10 cellular contexts compared by ENCODE assay signal in the genomic region with DNA sequence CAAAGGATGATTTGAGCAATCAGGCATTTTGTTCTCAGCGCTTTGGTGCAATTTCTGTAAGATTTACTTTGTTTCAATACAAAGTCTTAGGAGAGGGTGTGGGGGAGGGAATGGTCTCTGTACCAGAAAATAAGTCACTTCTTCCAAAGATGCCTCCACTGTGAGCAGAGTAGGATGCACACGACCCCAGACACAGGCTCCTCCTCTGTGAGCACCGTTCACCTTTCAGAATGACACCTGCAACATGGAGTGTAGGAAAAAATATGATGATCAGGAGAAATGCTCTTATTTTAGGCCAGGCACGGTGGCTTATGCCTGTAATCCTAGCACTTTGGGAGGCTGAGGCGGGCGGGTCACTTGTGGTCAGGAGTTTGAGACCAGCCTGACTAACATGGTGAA. TPM values are rescaled to one million over a fixed set of nuclear protein-coding genes. Genes with fewer than 3 reads are reported as not detected.
DNase-seq lines count a peak whose midpoint lies in the region; ATAC-seq, FAIRE-seq and TF ChIP-seq lines count a peak whose summit lies in the region.
"Not testable (repeated sequence)": the region's sequence is repeated elsewhere in the genome, so short reads cannot be mapped to it uniquely, and the experiment has no call there.
"Had no signal": no experiment of that assay in that cellular context is flagged by ENCODE, and none has a peak within 500 bp of the region (broad histone marks: within the 10 kb centered on the region; RNA-seq: fewer than 3 reads in every experiment).

No MANE protein-coding gene starts in this region.

- H3K27ac Mint-ChIP-seq in activated CD8-positive, alpha-beta T cell treated with anti-CD3 and anti-CD28 coated beads for 36 hours = peak overlapping the region; percentile 97

- not testable (repeated sequence) for H3K9me3 ChIP-seq in NT2/D1 (ENCODE audit: insufficient read depth, low read length); mucosa of descending colon; gastrocnemius medialis

- peak overlapping the region; percentile 99 for H3K4me3 Mint-ChIP-seq in activated CD8-positive, alpha-beta T cell treated with anti-CD3 and anti-CD28 coated beads for 36 hours

- peaks cover 27% of the 10 kb centered on the region for H3K4me1 Mint-ChIP-seq in activated CD8-positive, alpha-beta T cell treated with anti-CD3 and anti-CD28 coated beads for 36 hours (ENCODE audit: low read depth)

- H3K27ac ChIP-seq in gastrocnemius medialis (peak overlapping the region in 2 of 4 donors; percentile 48 to 61), urinary bladder (ENCODE audit: low read depth) (peak overlapping the region; percentile 75)

- peak overlapping the region; percentile 91 for H3K4me3 ChIP-seq in GM08714 (ENCODE audit: low read length)
- H3K4me3 ChIP-seq in NT2/D1 (ENCODE audit: insufficient read length, low read depth) = peak overlapping the region; percentile 39
- peak overlapping the region; percentile 76 for H3K4me3 ChIP-seq in bronchial epithelial cell (ENCODE audit: low read depth, low read length)
- not testable (repeated sequence) for H3K4me3 ChIP-seq in mucosa of descending colon
- H3K4me3 ChIP-seq in gastrocnemius medialis = peak overlapping the region in 3 of 4 donors; percentile 27 to 49 (median 35)
- H3K4me3 ChIP-seq in urinary bladder (ENCODE audit: low read depth, low read length) = peak overlapping the region; percentile 51

- peak overlapping the region; percentile 51 for H3K9ac ChIP-seq in NT2/D1 (ENCODE audit: insufficient read length, low read depth)

- not testable (repeated sequence) for H3K36me3 ChIP-seq in NT2/D1 (ENCODE audit: insufficient read depth, insufficient read length, low read length); bronchial epithelial cell (ENCODE audit: control insufficient read depth, insufficient read depth, low read length); mucosa of descending colon (ENCODE audit: low read depth); gastrocnemius medialis; urinary bladder (ENCODE audit: insufficient read depth)

- not testable (repeated sequence) for TF ChIP-seq POLR2A in gastrocnemius medialis (IDR thresholded peaks at IDR 0.05)

- POLR2A ChIA-PET in activated CD8-positive, alpha-beta T cell treated with anti-CD3 and anti-CD28 coated beads for 36 hours (lab: Charles Lee) = interaction anchor here (0.7 to 1.4 kb wide), 3 partner anchors 10 to 305 kb away, joined by 3 read pairs; no protein-coding TSS in a partner anchor

- in situ Hi-C loops in gastrocnemius medialis (cut with MboI; ENCODE audit: low sequenced_read_pairs in 4 of 4) = loop anchor here in 1 of 4 donors (5.0 kb wide), 1 partner anchor 108 kb away; no protein-coding TSS in a partner anchor

- H3K27me3 Mint-ChIP-seq in activated CD8-positive, alpha-beta T cell treated with anti-CD3 and anti-CD28 coated beads for 36 hours = not testable (repeated sequence)

- not testable (repeated sequence) for FAIRE-seq in bronchial epithelial cell (lab: Jason Lieb, UNC)

- peaks cover 11% of the 10 kb centered on the region for H3K4me1 ChIP-seq in NT2/D1 (ENCODE audit: insufficient read depth, insufficient read length)
- H3K4me1 ChIP-seq in mucosa of descending colon (ENCODE audit: low read depth); gastrocnemius medialis; urinary bladder (ENCODE audit: insufficient read depth): not testable (repeated sequence)

- not testable (repeated sequence) for TF ChIP-seq CTCF in activated CD8-positive, alpha-beta T cell treated with anti-CD3 and anti-CD28 coated beads for 36 hours (IDR thresholded peaks at IDR 0.05); bronchial epithelial cell (IDR thresholded peaks at IDR 0.05; ENCODE audit: insufficient read depth, low read length, severe bottlenecking); mucosa of descending colon (IDR thresholded peaks at IDR 0.05); gastrocnemius medialis (IDR thresholded peaks at IDR 0.05 in 4 of 5, conservative IDR thresholded peaks at IDR 0.05 in 1 of 5)

- H3K36me3 Mint-ChIP-seq in activated CD8-positive, alpha-beta T cell treated with anti-CD3 and anti-CD28 coated beads for 36 hours (ENCODE audit: low read depth) = peaks cover 18% of the 10 kb centered on the region

- intact Hi-C loops in activated CD8-positive, alpha-beta T cell treated with anti-CD3 and anti-CD28 coated beads for 36 hours (cut with micrococcal nuclease); Right ventricle myocardium superior (cut with DNase I); mucosa of descending colon (cut with DNase I, micrococcal nuclease); gastrocnemius medialis (cut with DNase I; ENCODE audit: low total_unique reads): not testable (repeated sequence)

- 31% methylated on average over 6 of the region's 6 CpGs for WGBS in urinary bladder

- CTCF ChIA-PET in activated CD8-positive, alpha-beta T cell treated with anti-CD3 and anti-CD28 coated beads for 36 hours (lab: Charles Lee) = interaction anchor here (1.2 to 1.6 kb wide), 2 partner anchors 9 to 145 kb away, joined by 4 to 6 read pairs; no protein-coding TSS in a partner anchor

- H3K27me3 ChIP-seq in NT2/D1 (ENCODE audit: insufficient read depth, insufficient read length); bronchial epithelial cell (ENCODE audit: control insufficient read depth, insufficient read depth, low read length); gastrocnemius medialis: not testable (repeated sequence)

- DNase-seq in NT2/D1 (ENCODE audit: low read depth, low spot score); Right ventricle myocardium superior; mucosa of descending colon; gastrocnemius medialis: not testable (repeated sequence)
- peak; percentile 36 for DNase-seq in activated CD8-positive, alpha-beta T cell treated with anti-CD3 and anti-CD28 coated beads for 36 hours
- peak; percentile 3 for DNase-seq in bronchial epithelial cell (ENCODE audit: low read depth)

- peak; percentile 31 for ATAC-seq in activated CD8-positive, alpha-beta T cell treated with anti-CD3 and anti-CD28 coated beads for 36 hours
- peak; percentile 14 for ATAC-seq in Right ventricle myocardium superior (ENCODE audit: poor library complexity)
- ATAC-seq in mucosa of descending colon = peak; percentile 11
- ATAC-seq in gastrocnemius medialis = not testable (repeated sequence)

- not testable (repeated sequence) for H3K9me3 Mint-ChIP-seq in activated CD8-positive, alpha-beta T cell treated with anti-CD3 and anti-CD28 coated beads for 36 hours

RNA-seq across cellular contexts. Expression of a gene that starts 0.7 kb away (rescaled TPM):
- 10 to 100 TPM; 82.2 to 82.6 TPM for total RNA-seq in activated CD8-positive, alpha-beta T cell treated with anti-CD3 and anti-CD28 coated beads for 36 hours
- total RNA-seq in bronchial epithelial cell (4.1 and 4.2 TPM in 2 replicates), Right ventricle myocardium superior (24.9 TPM), mucosa of descending colon (10 to 100 TPM; 23.1 to 30.6 (median 24.1) TPM), gastrocnemius medialis (1 to 10 TPM in 2 of 4 donors, under 1 TPM in 2; 0.58 to 1.5 (median 1.0) TPM), urinary bladder (8.1 TPM)
- polyA plus RNA-seq in urinary bladder = 28.9 TPM

RNA-seq across cellular contexts. Expression of a gene that starts 6.2 kb away (rescaled TPM):
- 10 to 100 TPM; 34.4 to 34.9 TPM for total RNA-seq in activated CD8-positive, alpha-beta T cell treated with anti-CD3 and anti-CD28 coated beads for 36 hours
- 0.26 TPM in 1 of 2 replicates, not detected in the other for total RNA-seq in bronchial epithelial cell
- total RNA-seq in Right ventricle myocardium superior = 1.2 TPM
- total RNA-seq in mucosa of descending colon = 1 to 10 TPM; 4.6 to 7.0 (median 6.5) TPM
- under 1 TPM in 2 of 4 donors, not detected in 2; 0.19 to 0.72 TPM for total RNA-seq in gastrocnemius medialis
- total RNA-seq in urinary bladder = 1.3 TPM
- 2.7 TPM for polyA plus RNA-seq in urinary bladder

RNA-seq across cellular contexts. Expression of a gene that starts 25.9 kb away (rescaled TPM):
- total RNA-seq in activated CD8-positive, alpha-beta T cell treated with anti-CD3 and anti-CD28 coated beads for 36 hours = 10 to 100 TPM; 20.7 to 25.0 TPM
- total RNA-seq in bronchial epithelial cell (0.79 and 2.0 TPM in 2 replicates), Right ventricle myocardium superior (4.1 TPM), mucosa of descending colon (10 to 100 TPM in 1 of 3 donors, 1 to 10 TPM in 2; 7.4 to 14.1 (median 8.8) TPM), gastrocnemius medialis (under 1 TPM in 1 of 4 donors, not detected in 3; 0.98 TPM), urinary bladder (4.7 TPM)
- polyA plus RNA-seq in urinary bladder = 4.4 TPM

RNA-seq across cellular contexts. Expression of a gene that starts 32.6 kb away (rescaled TPM):
- 1 to 10 TPM; 5.0 to 5.1 TPM for total RNA-seq in activated CD8-positive, alpha-beta T cell treated with anti-CD3 and anti-CD28 coated beads for 36 hours
- 0.26 TPM in 1 of 2 replicates, not detected in the other for total RNA-seq in bronchial epithelial cell
- 0.75 TPM for total RNA-seq in Right ventricle myocardium superior
- total RNA-seq in mucosa of descending colon = 10 to 100 TPM in 2 of 3 donors, 1 to 10 TPM in 1; 8.4 to 49.5 (median 23.6) TPM
- total RNA-seq in gastrocnemius medialis = under 1 TPM in 1 of 4 donors, not detected in 3; 0.62 TPM
- 1.8 TPM for total RNA-seq in urinary bladder
- polyA plus RNA-seq in urinary bladder = 1.0 TPM

RNA-seq across cellular contexts. Expression of a gene that starts 57.3 kb away (rescaled TPM):
- not detected for total RNA-seq in activated CD8-positive, alpha-beta T cell treated with anti-CD3 and anti-CD28 coated beads for 36 hours
- total RNA-seq in bronchial epithelial cell (not detected in 2 replicates), Right ventricle myocardium superior (0.35 TPM), mucosa of descending colon (10 to 100 TPM in 1 of 3 donors, 1 to 10 TPM in 1, under 1 TPM in 1; 0.92 to 23.6 (median 2.5) TPM), gastrocnemius medialis (under 1 TPM in 2 of 4 donors, not detected in 2; 0.75 to 0.76 TPM), urinary bladder (0.42 TPM)
- 0.62 TPM for polyA plus RNA-seq in urinary bladder
- total RNA-seq: glomerular endothelial cell, NCI-H460 had no signal

Comparison
In these comparisons a context has a peak if more than half of its experiments do, and no peak if none do; other contexts are left out.
1. RNA of a gene that starts 6.2 kb away (total RNA-seq): 34.4 to 34.9 TPM in activated CD8-positive, alpha-beta T cell treated with anti-CD3 and anti-CD28 coated beads for 36 hours; 4.6 to 7.0 TPM in mucosa of descending colon, 1.3 TPM in urinary bladder (single experiment), 1.2 TPM in Right ventricle myocardium superior (single experiment), 0.19 to 0.72 TPM in gastrocnemius medialis and 0.26 TPM in bronchial epithelial cell; every median in the first group is over 4 times any median in the second.